8 cellular contexts compared by ENCODE assay signal in the genomic region with DNA sequence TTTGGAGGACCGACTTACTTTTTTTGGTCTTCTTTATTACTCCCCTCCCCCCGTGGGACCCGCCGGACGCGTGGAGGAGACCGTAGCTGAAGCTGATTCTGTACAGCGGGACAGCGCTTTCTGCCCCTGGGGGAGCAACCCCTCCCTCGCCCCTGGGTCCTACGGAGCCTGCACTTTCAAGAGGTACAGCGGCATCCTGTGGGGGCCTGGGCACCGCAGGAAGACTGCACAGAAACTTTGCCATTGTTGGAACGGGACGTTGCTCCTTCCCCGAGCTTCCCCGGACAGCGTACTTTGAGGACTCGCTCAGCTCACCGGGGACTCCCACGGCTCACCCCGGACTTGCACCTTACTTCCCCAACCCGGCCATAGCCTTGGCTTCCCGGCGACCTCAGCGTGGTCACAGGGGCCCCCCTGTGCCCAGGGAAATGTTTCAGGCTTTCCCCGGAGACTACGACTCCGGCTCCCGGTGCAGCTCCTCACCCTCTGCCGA. TPM values are rescaled to one million over a fixed set of nuclear protein-coding genes. Genes with fewer than 3 reads are reported as not detected.
DNase-seq lines count a peak whose midpoint lies in the region; ATAC-seq and TF ChIP-seq lines count a peak whose summit lies in the region.

No MANE protein-coding gene starts in this region.

- H3K27ac ChIP-seq in RWPE2 (ENCODE audit: poor library complexity, severe bottlenecking) (peak overlapping the region; percentile 55), brain microvascular endothelial cell (peak overlapping the region; percentile 99), lower lobe of right lung (peak overlapping the region; percentile 98), tibial artery (peak overlapping the region; percentile 89 to 95)

- ATAC-seq in GM19035 (IDR thresholded peaks at IDR 0.05; ENCODE audit: unreplicated experiment) (peak; percentile 4), RWPE2 (ENCODE audit: low read depth) (peak; percentile 15; the same call in 1 of the 3 replicates), lower lobe of right lung (peak; percentile 1 to 4), HG03520 (IDR thresholded peaks at IDR 0.05; ENCODE audit: unreplicated experiment) (no peak)

- peak; percentile 13 for TF ChIP-seq CTCF in RWPE2 (IDR thresholded peaks at IDR 0.05; ENCODE audit: poor library complexity, severe bottlenecking)
- TF ChIP-seq CTCF in brain microvascular endothelial cell (IDR thresholded peaks at IDR 0.05; ENCODE audit: low read depth, low read length, missing control alignments), result peak; percentile 30
- TF ChIP-seq CTCF in lower lobe of right lung (IDR thresholded peaks at IDR 0.05), result no peak
- no peak for TF ChIP-seq CTCF in tibial artery (IDR thresholded peaks at IDR 0.05)

- H3K36me3 ChIP-seq in RWPE2 (ENCODE audit: low read depth) (no peaks in the 10 kb centered on the region), brain microvascular endothelial cell (replicated peaks) (no peaks in the 10 kb centered on the region), lower lobe of right lung (no peaks in the 10 kb centered on the region), tibial artery (no peaks in the 10 kb centered on the region)

- H3K4me1 ChIP-seq in RWPE2 (ENCODE audit: insufficient read depth, poor library complexity, severe bottlenecking) (peaks cover 4% of the 10 kb centered on the region), lower lobe of right lung (peaks cover 34% of the 10 kb centered on the region), tibial artery (peaks cover 0 to 37% (median 27%) of the 10 kb centered on the region in 4 donors)

- in situ Hi-C loops in brain microvascular endothelial cell (cut with HindIII; ENCODE audit: low pct_ligation_motif_present, low sequenced_read_pairs), result no loop called here

- DNase-seq in RWPE2 (ENCODE audit: low spot score) (no peak), brain microvascular endothelial cell (peak; percentile 14), lower lobe of right lung (no peak), tibial artery (peak in 1 of 2 donors; percentile 81), NCI-H524 (lab: John Stamatoyannopoulos, UW) (no peak), NCI-H1417 treated with DMSO at 0.1 percent for 48 hours (lab: John Stamatoyannopoulos, UW) (no peak)

- intact Hi-C loops in lower lobe of right lung (cut with DNase I), result no loop called here
- intact Hi-C loops in tibial artery (cut with DNase I; ENCODE audit: low total_unique reads), result loop anchor here (2.0 kb wide), 1 partner anchor 13 kb away; no protein-coding TSS in a partner anchor

- H3K27me3 ChIP-seq in RWPE2 (ENCODE audit: insufficient read depth, poor library complexity, severe bottlenecking) (no peaks in the 10 kb centered on the region), brain microvascular endothelial cell (replicated peaks) (no peaks in the 10 kb centered on the region), lower lobe of right lung (ENCODE audit: low read depth) (no peaks in the 10 kb centered on the region), tibial artery (no peaks in the 10 kb centered on the region)

- H3K4me3 ChIP-seq in RWPE2 (ENCODE audit: severe bottlenecking), result peak overlapping the region; percentile 57
- peak overlapping the region; percentile 97 for H3K4me3 ChIP-seq in brain microvascular endothelial cell (ENCODE audit: low read depth, low read length)
- H3K4me3 ChIP-seq in lower lobe of right lung, result peak overlapping the region; percentile 74
- peak overlapping the region; percentile 62 for H3K4me3 ChIP-seq in tibial artery

- H3K9me3 ChIP-seq in RWPE2 (ENCODE audit: severe bottlenecking), result no peaks in the 10 kb centered on the region
- H3K9me3 ChIP-seq in lower lobe of right lung, result no peaks in the 10 kb centered on the region
- no peaks in the 10 kb centered on the region for H3K9me3 ChIP-seq in tibial artery

RNA-seq across cellular contexts. Expression of a gene that starts 0.4 kb away (rescaled TPM):
- total RNA-seq in lower lobe of right lung, result 18.0 TPM

RNA-seq across cellular contexts. Expression of a gene that starts 28.6 kb away (rescaled TPM):
- total RNA-seq in lower lobe of right lung, result 16.2 TPM

RNA-seq across cellular contexts. Expression of a gene that starts 30.0 kb away (rescaled TPM):
- 1.8 TPM for total RNA-seq in lower lobe of right lung

RNA-seq across cellular contexts. Expression of a gene that starts 39.1 kb away (rescaled TPM):
- 190 TPM for total RNA-seq in lower lobe of right lung

RNA-seq across cellular contexts. Expression of a gene that starts 44.5 kb away (rescaled TPM):
- 41.6 TPM for total RNA-seq in lower lobe of right lung

Comparison
In these comparisons a context has a peak if more than half of its experiments do, and no peak if none do; other contexts are left out.
1. CTCF ChIP-seq: peak in RWPE2 (single experiment) and brain microvascular endothelial cell (single experiment); none in lower lobe of right lung (single experiment) and tibial artery (0 of 2).
2. Peak in every context shown above with its lines, with median percentiles within 50 percentile points of each other: H3K27ac ChIP-seq and H3K4me3 ChIP-seq.